9 cellular contexts compared by ENCODE assay signal in genomic region chr1:67646145-67647035, GRCh38. TPM values are rescaled to one million over a fixed set of nuclear protein-coding genes. Genes with fewer than 3 reads are reported as not detected.
DNase-seq lines count a peak whose midpoint lies in the region; ATAC-seq, FAIRE-seq and TF ChIP-seq lines count a peak whose summit lies in the region.
"Had no signal": no experiment of that assay in that cellular context is flagged by ENCODE, and none has a peak within 500 bp of the region (broad histone marks: within the 10 kb centered on the region; RNA-seq: fewer than 3 reads in every experiment).

No MANE protein-coding gene starts in this region.

- H3K36me3 ChIP-seq in astrocyte (ENCODE audit: insufficient read depth, low read length) (no peaks in the 10 kb centered on the region), mesodermal cell (ENCODE audit: control insufficient read depth, insufficient read depth, low read length) (no peaks in the 10 kb centered on the region)

- H4K20me1 ChIP-seq in astrocyte (ENCODE audit: insufficient read depth, low read length), result no peaks in the 10 kb centered on the region

- no peak for TF ChIP-seq CTCF in astrocyte (IDR thresholded peaks at IDR 0.05; ENCODE audit: insufficient read depth, low read depth, low read length)
- no peak for TF ChIP-seq CTCF in osteocyte (IDR thresholded peaks at IDR 0.05)

- H3K27ac Mint-ChIP-seq in astrocyte (ENCODE audit: unreplicated experiment), result no peak overlapping the region
- H3K27ac Mint-ChIP-seq in osteocyte (ENCODE audit: unreplicated experiment), result no peak overlapping the region

- WGBS in mesodermal cell (ENCODE audit: insufficient coverage in 2 of 2), 2 experiments, result 63 to 69% methylated on average over 3 of the region's 3 CpGs

- H3K27ac ChIP-seq in astrocyte (ENCODE audit: low read depth, low read length) (no peak overlapping the region), mesodermal cell (ENCODE audit: low read depth, low read length, severe bottlenecking) (peak overlapping the region; percentile 69)

- no peaks in the 10 kb centered on the region for H3K27me3 ChIP-seq in astrocyte (ENCODE audit: insufficient read depth, low read length)

- FAIRE-seq in astrocyte (lab: Jason Lieb, UNC), result peak; percentile 29

- H3K27me3 Mint-ChIP-seq in astrocyte (ENCODE audit: low read depth, unreplicated experiment) (peaks cover 4% of the 10 kb centered on the region), osteocyte (ENCODE audit: unreplicated experiment) (no peaks in the 10 kb centered on the region)

- H3K4me2 ChIP-seq in astrocyte (ENCODE audit: low read length), result no peak overlapping the region

- H3K36me3 Mint-ChIP-seq in astrocyte (ENCODE audit: low read depth, unreplicated experiment) (no peaks in the 10 kb centered on the region), osteocyte (ENCODE audit: unreplicated experiment) (no peaks in the 10 kb centered on the region)

- H3K9ac ChIP-seq in astrocyte (ENCODE audit: low read length), result no peak overlapping the region

- DNase-seq in COR-L47 (lab: John Stamatoyannopoulos, UW), result peak; percentile 91
- DNase-seq in NCI-H146 treated with DMSO at 0.1 percent for 48 hours (lab: John Stamatoyannopoulos, UW; ENCODE audit: unreplicated experiment), result peak; percentile 95
- peak; percentile 51 for DNase-seq in astrocyte (ENCODE audit: low read depth)
- DNase-seq in osteocyte (ENCODE audit: extremely low spot score, unreplicated experiment), result no peak
- DNase-seq in RPMI8226, result no peak

- H3K9me3 ChIP-seq in astrocyte (ENCODE audit: insufficient read depth, low read depth, low read length) (no peaks in the 10 kb centered on the region), mesodermal cell (ENCODE audit: control insufficient read depth, low read length) (no peaks in the 10 kb centered on the region)

- no peak overlapping the region for H3K4me3 Mint-ChIP-seq in astrocyte (ENCODE audit: unreplicated experiment)
- H3K4me3 Mint-ChIP-seq in osteocyte (ENCODE audit: unreplicated experiment), result no peak overlapping the region
- H3K4me3 Mint-ChIP-seq: neural crest cell had no signal

- peaks cover 2% of the 10 kb centered on the region for H3K9me3 Mint-ChIP-seq in astrocyte (ENCODE audit: unreplicated experiment)
- no peaks in the 10 kb centered on the region for H3K9me3 Mint-ChIP-seq in osteocyte (ENCODE audit: unreplicated experiment)
- H3K9me3 Mint-ChIP-seq: neural crest cell had no signal

- ATAC-seq in HG02981 (IDR thresholded peaks at IDR 0.05; ENCODE audit: unreplicated experiment) (no peak), HG03520 (IDR thresholded peaks at IDR 0.05; ENCODE audit: unreplicated experiment) (no peak)

- H3K4me1 ChIP-seq in astrocyte (ENCODE audit: insufficient read depth, low read length) (peaks cover 6% of the 10 kb centered on the region), mesodermal cell (ENCODE audit: control insufficient read depth, insufficient read depth, low read length, poor library complexity, severe bottlenecking) (peaks cover 7% of the 10 kb centered on the region)

- H2AFZ ChIP-seq in astrocyte (ENCODE audit: low read depth, low read length), result no peak overlapping the region

- H3K79me2 ChIP-seq in astrocyte (ENCODE audit: insufficient read depth, low read length), result no peaks in the 10 kb centered on the region

- H3K4me1 Mint-ChIP-seq in astrocyte (ENCODE audit: low read depth, unreplicated experiment), result no peaks in the 10 kb centered on the region
- no peaks in the 10 kb centered on the region for H3K4me1 Mint-ChIP-seq in osteocyte (ENCODE audit: unreplicated experiment)

- H3K4me3 ChIP-seq in astrocyte (ENCODE audit: insufficient read depth, low read depth, low read length) (no peak overlapping the region), mesodermal cell (ENCODE audit: extremely low read depth, insufficient read depth, low read length, poor library complexity, severe bottlenecking) (no peak overlapping the region)

RNA-seq across cellular contexts. Expression of gene GADD45A, which starts 38.6 kb away (rescaled TPM):
- total RNA-seq in astrocyte (127 and 162 TPM in 2 replicates), osteocyte (43.3 and 45.3 TPM in 2 replicates)
- 94.2 TPM for polyA plus RNA-seq in mesodermal cell (2013, experiment 1 of 2)
- polyA plus RNA-seq in mesodermal cell (2013, experiment 2 of 2), result 82.0 TPM

Comparison
In these comparisons a context has a peak if more than half of its experiments do, and no peak if none do; other contexts are left out.
1. DNase-seq: peak in COR-L47 (single experiment), NCI-H146 treated with DMSO at 0.1 percent for 48 hours (single experiment) and astrocyte (single experiment); none in osteocyte (single experiment) and RPMI8226 (single experiment).